1 cellular context compared by ENCODE assay signal in the genomic region with DNA sequence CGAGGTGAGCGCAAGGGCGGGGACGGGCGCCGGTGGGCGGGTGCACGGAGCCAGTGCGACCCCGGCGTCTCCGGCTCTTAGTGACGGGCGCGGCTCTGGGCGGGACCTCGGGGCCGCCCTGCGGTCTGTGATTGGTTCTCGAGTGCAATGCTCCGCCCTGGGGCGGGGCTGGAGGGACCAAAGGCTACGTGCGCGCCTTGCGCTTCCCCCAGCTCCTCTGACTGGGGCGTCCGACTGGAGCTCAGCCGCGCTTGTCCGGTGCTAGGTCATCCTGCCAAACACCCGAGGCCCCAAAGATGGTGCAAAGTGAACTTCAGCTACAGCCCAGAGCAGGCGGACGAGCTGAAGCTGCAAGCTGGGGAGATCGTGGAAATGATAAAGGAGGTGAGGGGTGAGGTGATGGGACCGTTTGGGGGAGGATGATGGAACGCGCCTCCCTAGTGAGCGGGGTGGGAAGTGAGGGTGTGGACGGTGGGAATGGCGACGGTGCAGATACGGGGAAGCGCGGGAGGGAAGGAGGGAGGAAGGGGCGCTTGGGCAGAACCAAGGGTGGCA.
TF ChIP-seq lines count a peak whose summit lies in the region.

No MANE protein-coding gene starts in this region.

TF ChIP-seq in HepG2, 621 proteins besides CTCF, POLR2A, EP300 and RAD21 (continued from another document and continues in another):
- 0 out of 2 replicates have a peak, but pooled peaks have one; percentile 14 for TF ChIP-seq MEF2D (CRISPR knock-in tag; IDR thresholded peaks at IDR 0.05)
- no peak for TF ChIP-seq FOXM1 (CRISPR knock-in tag; IDR thresholded peaks at IDR 0.05)
- no peak for TF ChIP-seq RFX5 (IDR thresholded peaks at IDR 0.05; ENCODE audit: low read depth, low read length)
- no peak for TF ChIP-seq PRPF4 (IDR thresholded peaks at IDR 0.05; ENCODE audit: low read depth, low read length, poor library complexity, severe bottlenecking)
- peak; percentile 76 for TF ChIP-seq ZFP91 (CRISPR knock-in tag; IDR thresholded peaks at IDR 0.05; ENCODE audit: borderline replicate concordance)
- no peak for TF ChIP-seq ZNF549 (CRISPR knock-in tag; IDR thresholded peaks at IDR 0.05)
- no peak for TF ChIP-seq AHR (CRISPR knock-in tag; IDR thresholded peaks at IDR 0.05)
- peak; percentile 77; the same call in 1 of the 2 replicates for TF ChIP-seq SALL1 (CRISPR knock-in tag; IDR thresholded peaks at IDR 0.05)
- TF ChIP-seq TRIM24 (CRISPR knock-in tag; IDR thresholded peaks at IDR 0.05) = no peak
- no peak for TF ChIP-seq ZNF776 (CRISPR knock-in tag; IDR thresholded peaks at IDR 0.05)
- TF ChIP-seq ZBTB7A (CRISPR knock-in tag; IDR thresholded peaks at IDR 0.05) = no peak
- no peak for TF ChIP-seq ETV6 (CRISPR knock-in tag; conservative IDR thresholded peaks at IDR 0.05)
- TF ChIP-seq, protein P1, sequence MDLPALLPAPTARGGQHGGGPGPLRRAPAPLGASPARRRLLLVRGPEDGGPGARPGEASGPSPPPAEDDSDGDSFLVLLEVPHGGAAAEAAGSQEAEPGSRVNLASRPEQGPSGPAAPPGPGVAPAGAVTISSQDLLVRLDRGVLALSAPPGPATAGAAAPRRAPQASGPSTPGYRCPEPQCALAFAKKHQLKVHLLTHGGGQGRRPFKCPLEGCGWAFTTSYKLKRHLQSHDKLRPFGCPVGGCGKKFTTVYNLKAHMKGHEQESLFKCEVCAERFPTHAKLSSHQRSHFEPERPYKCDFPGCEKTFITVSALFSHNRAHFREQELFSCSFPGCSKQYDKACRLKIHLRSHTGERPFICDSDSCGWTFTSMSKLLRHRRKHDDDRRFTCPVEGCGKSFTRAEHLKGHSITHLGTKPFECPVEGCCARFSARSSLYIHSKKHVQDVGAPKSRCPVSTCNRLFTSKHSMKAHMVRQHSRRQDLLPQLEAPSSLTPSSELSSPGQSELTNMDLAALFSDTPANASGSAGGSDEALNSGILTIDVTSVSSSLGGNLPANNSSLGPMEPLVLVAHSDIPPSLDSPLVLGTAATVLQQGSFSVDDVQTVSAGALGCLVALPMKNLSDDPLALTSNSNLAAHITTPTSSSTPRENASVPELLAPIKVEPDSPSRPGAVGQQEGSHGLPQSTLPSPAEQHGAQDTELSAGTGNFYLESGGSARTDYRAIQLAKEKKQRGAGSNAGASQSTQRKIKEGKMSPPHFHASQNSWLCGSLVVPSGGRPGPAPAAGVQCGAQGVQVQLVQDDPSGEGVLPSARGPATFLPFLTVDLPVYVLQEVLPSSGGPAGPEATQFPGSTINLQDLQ (CRISPR knock-in tag; IDR thresholded peaks at IDR 0.05) = no peak
- TF ChIP-seq ZNF512 (CRISPR knock-in tag; IDR thresholded peaks at IDR 0.05) = no peak
- TF ChIP-seq ZNF557 (CRISPR knock-in tag; IDR thresholded peaks at IDR 0.05) = no peak
- TF ChIP-seq CEBPB (IDR thresholded peaks at IDR 0.05; ENCODE audit: borderline replicate concordance, low read depth, low read length) = no peak
- TF ChIP-seq PAF1 (CRISPR knock-in tag; IDR thresholded peaks at IDR 0.05) = no peak
- no peak for TF ChIP-seq SRSF4 (IDR thresholded peaks at IDR 0.05; ENCODE audit: low read depth, low read length, poor library complexity, severe bottlenecking)
- no peak for TF ChIP-seq PLRG1 (conservative IDR thresholded peaks at IDR 0.05)
- TF ChIP-seq NR3C1 (CRISPR knock-in tag; IDR thresholded peaks at IDR 0.05) = no peak
- no peak; the same call in 1 of the 2 replicates for TF ChIP-seq PRDM10 (CRISPR knock-in tag; IDR thresholded peaks at IDR 0.05; ENCODE audit: low read depth)
- TF ChIP-seq ZC3H13 (CRISPR knock-in tag; IDR thresholded peaks at IDR 0.05) = no peak; the same call in 1 of the 2 replicates
- TF ChIP-seq, protein P2, sequence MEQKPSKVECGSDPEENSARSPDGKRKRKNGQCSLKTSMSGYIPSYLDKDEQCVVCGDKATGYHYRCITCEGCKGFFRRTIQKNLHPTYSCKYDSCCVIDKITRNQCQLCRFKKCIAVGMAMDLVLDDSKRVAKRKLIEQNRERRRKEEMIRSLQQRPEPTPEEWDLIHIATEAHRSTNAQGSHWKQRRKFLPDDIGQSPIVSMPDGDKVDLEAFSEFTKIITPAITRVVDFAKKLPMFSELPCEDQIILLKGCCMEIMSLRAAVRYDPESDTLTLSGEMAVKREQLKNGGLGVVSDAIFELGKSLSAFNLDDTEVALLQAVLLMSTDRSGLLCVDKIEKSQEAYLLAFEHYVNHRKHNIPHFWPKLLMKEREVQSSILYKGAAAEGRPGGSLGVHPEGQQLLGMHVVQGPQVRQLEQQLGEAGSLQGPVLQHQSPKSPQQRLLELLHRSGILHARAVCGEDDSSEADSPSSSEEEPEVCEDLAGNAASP (CRISPR knock-in tag; IDR thresholded peaks at IDR 0.05; ENCODE audit: borderline replicate concordance) = no peak; the same call in 1 of the 2 replicates
- TF ChIP-seq RFXANK (CRISPR knock-in tag; IDR thresholded peaks at IDR 0.05) = no peak
- no peak for TF ChIP-seq ZNF644 (CRISPR knock-in tag; IDR thresholded peaks at IDR 0.05; ENCODE audit: low read depth)
- TF ChIP-seq, protein P3, sequence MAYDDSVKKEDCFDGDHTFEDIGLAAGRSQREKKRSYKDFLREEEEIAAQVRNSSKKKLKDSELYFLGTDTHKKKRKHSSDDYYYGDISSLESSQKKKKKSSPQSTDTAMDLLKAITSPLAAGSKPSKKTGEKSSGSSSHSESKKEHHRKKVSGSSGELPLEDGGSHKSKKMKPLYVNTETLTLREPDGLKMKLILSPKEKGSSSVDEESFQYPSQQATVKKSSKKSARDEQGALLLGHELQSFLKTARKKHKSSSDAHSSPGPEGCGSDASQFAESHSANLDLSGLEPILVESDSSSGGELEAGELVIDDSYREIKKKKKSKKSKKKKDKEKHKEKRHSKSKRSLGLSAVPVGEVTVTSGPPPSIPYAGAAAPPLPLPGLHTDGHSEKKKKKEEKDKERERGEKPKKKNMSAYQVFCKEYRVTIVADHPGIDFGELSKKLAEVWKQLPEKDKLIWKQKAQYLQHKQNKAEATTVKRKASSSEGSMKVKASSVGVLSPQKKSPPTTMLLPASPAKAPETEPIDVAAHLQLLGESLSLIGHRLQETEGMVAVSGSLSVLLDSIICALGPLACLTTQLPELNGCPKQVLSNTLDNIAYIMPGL (CRISPR knock-in tag; IDR thresholded peaks at IDR 0.05; ENCODE audit: borderline replicate concordance in 1 of 2, low read depth in 1 of 2) = peak in 1 of 2 experiments; percentile 51; a peak in 3 of 4 replicates
- TF ChIP-seq PRMT3 (CRISPR knock-in tag; IDR thresholded peaks at IDR 0.05; ENCODE audit: borderline replicate concordance, low read depth) = no peak
- peak; percentile 57; the same call in 1 of the 2 replicates for TF ChIP-seq TRAFD1 (CRISPR knock-in tag; IDR thresholded peaks at IDR 0.05; ENCODE audit: borderline replicate concordance)
- TF ChIP-seq ZNF562 (CRISPR knock-in tag; IDR thresholded peaks at IDR 0.05; ENCODE audit: borderline replicate concordance) = no peak
- no peak for TF ChIP-seq ISX (CRISPR knock-in tag; conservative IDR thresholded peaks at IDR 0.05)
- TF ChIP-seq PHB2 (IDR thresholded peaks at IDR 0.05; ENCODE audit: partially characterized antibody) = no peak
- no peak for TF ChIP-seq ZNF329 (CRISPR knock-in tag; IDR thresholded peaks at IDR 0.05; ENCODE audit: low read depth)
- TF ChIP-seq NR2F2 (IDR thresholded peaks at IDR 0.05; ENCODE audit: borderline replicate concordance, low read depth) = no peak
- TF ChIP-seq ZNF20 (CRISPR knock-in tag; IDR thresholded peaks at IDR 0.05) = no peak
- no peak for TF ChIP-seq ZFP1 (CRISPR knock-in tag; IDR thresholded peaks at IDR 0.05)
- TF ChIP-seq HNRNPK (IDR thresholded peaks at IDR 0.05; ENCODE audit: low read depth, low read length, poor library complexity, severe bottlenecking) = no peak
- no peak for TF ChIP-seq HIVEP1 (CRISPR knock-in tag; IDR thresholded peaks at IDR 0.05)
- peak; percentile 16; the same call in 1 of the 2 replicates for TF ChIP-seq RFX1 (IDR thresholded peaks at IDR 0.05)
- no peak for TF ChIP-seq YEATS2 (CRISPR knock-in tag; IDR thresholded peaks at IDR 0.05; ENCODE audit: borderline replicate concordance)
- no peak for TF ChIP-seq SMYD3 (CRISPR knock-in tag; IDR thresholded peaks at IDR 0.05)
- TF ChIP-seq MAFG (CRISPR knock-in tag; IDR thresholded peaks at IDR 0.05) = no peak
- 0 out of 2 replicates have a peak, but pooled peaks have one; percentile 65 for TF ChIP-seq ZNF598 (CRISPR knock-in tag; IDR thresholded peaks at IDR 0.05; ENCODE audit: borderline replicate concordance)
- TF ChIP-seq, protein P4, sequence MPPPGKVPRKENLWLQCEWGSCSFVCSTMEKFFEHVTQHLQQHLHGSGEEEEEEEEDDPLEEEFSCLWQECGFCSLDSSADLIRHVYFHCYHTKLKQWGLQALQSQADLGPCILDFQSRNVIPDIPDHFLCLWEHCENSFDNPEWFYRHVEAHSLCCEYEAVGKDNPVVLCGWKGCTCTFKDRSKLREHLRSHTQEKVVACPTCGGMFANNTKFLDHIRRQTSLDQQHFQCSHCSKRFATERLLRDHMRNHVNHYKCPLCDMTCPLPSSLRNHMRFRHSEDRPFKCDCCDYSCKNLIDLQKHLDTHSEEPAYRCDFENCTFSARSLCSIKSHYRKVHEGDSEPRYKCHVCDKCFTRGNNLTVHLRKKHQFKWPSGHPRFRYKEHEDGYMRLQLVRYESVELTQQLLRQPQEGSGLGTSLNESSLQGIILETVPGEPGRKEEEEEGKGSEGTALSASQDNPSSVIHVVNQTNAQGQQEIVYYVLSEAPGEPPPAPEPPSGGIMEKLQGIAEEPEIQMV (CRISPR knock-in tag; IDR thresholded peaks at IDR 0.05; ENCODE audit: low read depth) = peak; percentile 19; the same call in 1 of the 2 replicates
- TF ChIP-seq JDP2 (CRISPR knock-in tag; IDR thresholded peaks at IDR 0.05; ENCODE audit: borderline replicate concordance) = no peak
- TF ChIP-seq CENPT (CRISPR knock-in tag; IDR thresholded peaks at IDR 0.05; ENCODE audit: low read depth) = no peak
- peak; percentile 64; the same call in 1 of the 2 replicates for TF ChIP-seq KDM5A (IDR thresholded peaks at IDR 0.05; ENCODE audit: borderline replicate concordance, low read length)
- TF ChIP-seq, protein P5, sequence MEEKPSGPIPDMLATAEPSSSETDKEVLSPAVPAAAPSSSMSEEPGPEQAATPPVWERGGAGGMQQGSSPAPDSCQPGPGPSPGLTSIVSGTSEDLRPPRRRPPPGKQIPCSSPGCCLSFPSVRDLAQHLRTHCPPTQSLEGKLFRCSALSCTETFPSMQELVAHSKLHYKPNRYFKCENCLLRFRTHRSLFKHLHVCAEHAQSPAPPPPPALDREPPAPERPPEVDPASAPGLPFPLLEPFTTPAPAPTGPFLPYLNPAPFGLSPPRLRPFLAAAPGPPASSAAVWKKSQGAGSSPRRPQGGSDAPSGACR (CRISPR knock-in tag; IDR thresholded peaks at IDR 0.05) = peak; percentile 34; the same call in 1 of the 2 replicates
- TF ChIP-seq ESRRA (CRISPR knock-in tag; IDR thresholded peaks at IDR 0.05; ENCODE audit: low read depth) = 0 out of 2 replicates have a peak, but pooled peaks have one; percentile 38
